In genomic region chr5:95988877-95989276, GRCh38 we compare ENCODE assay signal across 16 cellular contexts. TPM values are rescaled to one million over a fixed set of nuclear protein-coding genes. Genes with fewer than 3 reads are reported as not detected.
A peak's percentile ranks its signal among the peaks of the same experiment; 100 is the strongest.
DNase-seq lines count a peak whose midpoint lies in the region; ATAC-seq, FAIRE-seq and TF ChIP-seq lines count a peak whose summit lies in the region.
"Had no signal": no experiment of that assay in that cellular context is flagged by ENCODE, and none has a peak within 500 bp of the region (broad histone marks: within the 10 kb centered on the region; RNA-seq: fewer than 3 reads in every experiment).

No MANE protein-coding gene starts in this region.

- H3K27ac ChIP-seq in HUES48 (ENCODE audit: low read depth, low read length) (peak overlapping the region; percentile 6), HepG2 (ENCODE audit: extremely low read length, insufficient read depth, low read length) (peak overlapping the region; percentile 91), stomach (peak overlapping the region in 3 of 5 donors; percentile 35 to 67 (median 35))
- H3K27ac ChIP-seq: SJCRH30 had no signal

- H3K4me1 Mint-ChIP-seq in chondrocyte (ENCODE audit: low read depth): peaks cover 51% of the 10 kb centered on the region
- H3K4me1 Mint-ChIP-seq: CD4-positive, CD25-positive, alpha-beta regulatory T cell had no signal

- H3K27me3 ChIP-seq in HUES48 (ENCODE audit: control insufficient read depth, insufficient read depth, low read length) (no peaks in the 10 kb centered on the region), HepG2 (ENCODE audit: control insufficient read depth in 1 of 2, insufficient read depth in 2 of 2, low read length in 2 of 2) (no peaks in the 10 kb centered on the region), stomach (no peaks in the 10 kb centered on the region)
- H3K27me3 ChIP-seq: SJCRH30 had no signal

- peak; percentile 15 for FAIRE-seq in HepG2 (lab: Jason Lieb, UNC)

- H3K27ac Mint-ChIP-seq in chondrocyte (ENCODE audit: unreplicated experiment): peak overlapping the region; percentile 64
- H3K27ac Mint-ChIP-seq: CD4-positive, CD25-positive, alpha-beta regulatory T cell; H9 had no signal

- no peak for TF ChIP-seq POLR2A in HepG2 (IDR thresholded peaks at IDR 0.05; ENCODE audit: insufficient read depth in 1 of 2, low read depth in 2 of 2, low read length in 2 of 2)
- no peak for TF ChIP-seq POLR2A in stomach (IDR thresholded peaks at IDR 0.05)

- H3K4me1 ChIP-seq in HUES48 (ENCODE audit: control insufficient read depth, insufficient read depth, low read length) (no peaks in the 10 kb centered on the region), HepG2 (ENCODE audit: insufficient read depth, low read length) (peaks cover 90% of the 10 kb centered on the region), stomach (peaks cover 13 to 56% (median 34%) of the 10 kb centered on the region in 4 donors)
- H3K4me1 ChIP-seq: SJCRH30 had no signal

- 0 out of 3 replicates have a peak, but pooled peaks have one; percentile 10 for ATAC-seq in HepG2
- no peak for ATAC-seq in GM18909 (IDR thresholded peaks at IDR 0.05; ENCODE audit: poor library complexity, unreplicated experiment)

- H2AFZ ChIP-seq in HepG2 (ENCODE audit: low read length): no peak overlapping the region

- POLR2A ChIA-PET in HepG2 (lab: Yijun Ruan, JAX): interaction anchor here (0.9 to 6.2 kb wide), 15 partner anchors 8 to 348 kb away, joined by 3 to 125 read pairs (median 8); partner anchors contain the start of gene ELL2

- no peak overlapping the region for H3K4me3 Mint-ChIP-seq in chondrocyte (ENCODE audit: unreplicated experiment)
- H3K4me3 Mint-ChIP-seq: CD4-positive, CD25-positive, alpha-beta regulatory T cell; H9 had no signal

- WGBS in HepG2 (ENCODE audit: low lambda C conversion rate): under 1% methylated on average over 3 of the region's 3 CpGs
- 31 to 52% (median 37%) methylated on average over 3 of the region's 3 CpGs for WGBS in stomach, 5 donors

- H3K9me3 Mint-ChIP-seq in chondrocyte (ENCODE audit: low read depth): no peaks in the 10 kb centered on the region
- H3K9me3 Mint-ChIP-seq: CD4-positive, CD25-positive, alpha-beta regulatory T cell; H9 had no signal

- in situ Hi-C loops in HepG2 (cut with HindIII; ENCODE audit: extremely low pct_ligation_motif_present, low pct_unique_long_range_greater_than_20kb): no loop called here

- H3K9ac ChIP-seq in HUES48 (ENCODE audit: low read depth, low read length): no peak overlapping the region
- H3K9ac ChIP-seq in HepG2 (ENCODE audit: insufficient read depth, low read depth, low read length): peak overlapping the region; percentile 55

- no peaks in the 10 kb centered on the region for H3K27me3 Mint-ChIP-seq in chondrocyte (ENCODE audit: low read depth)

- peak overlapping the region; percentile 67 for H3K4me2 ChIP-seq in HepG2 (ENCODE audit: low read depth, low read length)

- CTCF ChIA-PET in HepG2 (lab: Yijun Ruan, JAX; ENCODE audit: low intra/inter-chr PET ratio, low total read pairs): no interaction called here

- H4K20me1 ChIP-seq in HepG2 (ENCODE audit: insufficient read depth, low read length): no peaks in the 10 kb centered on the region

- no peak overlapping the region for H3K4me3 ChIP-seq in HUES48 (ENCODE audit: low read depth, low read length)
- H3K4me3 ChIP-seq in HepG2 (replicated peaks in 1 of 3; ENCODE audit: insufficient read depth in 1 of 3, low read depth in 2 of 3, low read length in 3 of 3): peak overlapping the region in 2 of 3 experiments; percentile 24 to 39; a peak in 3 of 6 replicates
- no peak overlapping the region for H3K4me3 ChIP-seq in stomach
- H3K4me3 ChIP-seq: SJCRH30 had no signal

- no peak for DNase-seq in chondrocyte (ENCODE audit: low spot score)
- peak; percentile 75 for DNase-seq in HepG2 (ENCODE audit: low spot score)
- no peak for DNase-seq in stomach
- DNase-seq in activated CD4-positive, alpha-beta T cell treated with anti-CD3 and anti-CD28 coated beads, Interleukin-2, amount 50 U/mL, for 4 hours: no peak
- no peak for DNase-seq in ureter (ENCODE audit: low spot score)
- DNase-seq: ACHN; AML-193; CD4-positive, CD25-positive, alpha-beta regulatory T cell; DMS79; H9; NK-92 treated with Interleukin-12 subunit alpha and Interleukin-12 subunit beta, amount 100 ng/mL, for 24 hours; OCI-M1; RPMI8226; SJCRH30 had no signal

- no peaks in the 10 kb centered on the region for H3K36me3 Mint-ChIP-seq in chondrocyte (ENCODE audit: low read depth)
- H3K36me3 Mint-ChIP-seq: CD4-positive, CD25-positive, alpha-beta regulatory T cell had no signal

- H3K9me3 ChIP-seq in HUES48 (ENCODE audit: control insufficient read depth, insufficient read depth, low read length): no peaks in the 10 kb centered on the region
- no peaks in the 10 kb centered on the region for H3K9me3 ChIP-seq in HepG2 (ENCODE audit: low read length)
- no peaks in the 10 kb centered on the region for H3K9me3 ChIP-seq in stomach
- H3K9me3 ChIP-seq: SJCRH30 had no signal

- TF ChIP-seq CTCF in chondrocyte (IDR thresholded peaks at IDR 0.05) (no peak), HepG2 (CRISPR knock-in tag; IDR thresholded peaks at IDR 0.05) (no peak), stomach (IDR thresholded peaks at IDR 0.05) (no peak)

- H3K36me3 ChIP-seq in HUES48 (ENCODE audit: control insufficient read depth, insufficient read depth, low read length): no peaks in the 10 kb centered on the region
- no peaks in the 10 kb centered on the region for H3K36me3 ChIP-seq in HepG2 (replicated peaks in 1 of 2; ENCODE audit: control insufficient read depth in 1 of 2, insufficient read depth in 2 of 2, low read length in 2 of 2)
- no peaks in the 10 kb centered on the region for H3K36me3 ChIP-seq in stomach
- H3K36me3 ChIP-seq: SJCRH30 had no signal

- TF ChIP-seq EP300 in HepG2 (IDR thresholded peaks at IDR 0.05; ENCODE audit: low read depth in 2 of 2, low read length in 2 of 2) (peak in 1 of 2 experiments; percentile 79; a peak in 2 of 4 replicates), HepG2 (CRISPR knock-in tag; IDR thresholded peaks at IDR 0.05; ENCODE audit: borderline replicate concordance) (no peak; the same call in 1 of the 2 replicates), stomach (IDR thresholded peaks at IDR 0.05) (no peak)

- intact Hi-C loops in HepG2 (cut with micrococcal nuclease; ENCODE audit: unreplicated experiment): loop anchor here (1.0 kb wide), 1 partner anchor 8 kb away; no protein-coding TSS in a partner anchor
- intact Hi-C loops in stomach (cut with DNase I; ENCODE audit: low total_unique reads): no loop called here

- BruUV-seq in HepG2 (replicated peaks; lab: Mats Ljungman, UMichigan): no TSS peak

- peaks cover 13% of the 10 kb centered on the region for H3K79me2 ChIP-seq in HepG2 (ENCODE audit: insufficient read depth, low read length)

- no peak for TF ChIP-seq RAD21 in HepG2 (CRISPR knock-in tag; IDR thresholded peaks at IDR 0.05)

TF ChIP-seq in HepG2, 621 proteins besides CTCF, POLR2A, EP300 and RAD21 (continues in another document):
- peak; percentile 76 for TF ChIP-seq FOXA3 (CRISPR knock-in tag; IDR thresholded peaks at IDR 0.05)
- peak; percentile 30; the same call in 1 of the 2 replicates for TF ChIP-seq ETV5 (CRISPR knock-in tag; IDR thresholded peaks at IDR 0.05; ENCODE audit: borderline replicate concordance)
- no peak for TF ChIP-seq KAT7 (CRISPR knock-in tag; IDR thresholded peaks at IDR 0.05; ENCODE audit: borderline replicate concordance)
- TF ChIP-seq ONECUT2 (CRISPR knock-in tag; IDR thresholded peaks at IDR 0.05): no peak
- no peak for TF ChIP-seq TCF12 (IDR thresholded peaks at IDR 0.05)
- 0 out of 2 replicates have a peak, but pooled peaks have one; percentile 37 for TF ChIP-seq TCF12 (CRISPR knock-in tag; IDR thresholded peaks at IDR 0.05)
- no peak for TF ChIP-seq SMARCC2 (IDR thresholded peaks at IDR 0.05)
- no peak for TF ChIP-seq POLR2AphosphoS5 (IDR thresholded peaks at IDR 0.05; ENCODE audit: low read depth, low read length)
- TF ChIP-seq ZFAT (CRISPR knock-in tag; conservative IDR thresholded peaks at IDR 0.05): no peak
- TF ChIP-seq HDAC2 (CRISPR knock-in tag; IDR thresholded peaks at IDR 0.05): no peak
- TF ChIP-seq ZNF878 (CRISPR knock-in tag; IDR thresholded peaks at IDR 0.05): no peak
- no peak for TF ChIP-seq TRIM24 (CRISPR knock-in tag; IDR thresholded peaks at IDR 0.05)
- TF ChIP-seq FLYWCH1 (CRISPR knock-in tag; IDR thresholded peaks at IDR 0.05): no peak

RNA-seq across cellular contexts. Expression of gene ELL2, which starts 27.2 kb away (rescaled TPM):
- total RNA-seq in chondrocyte: 51.7 to 83.8 TPM (median 59.3 TPM) in 3 replicates
- total RNA-seq in HepG2 (2016; rRNA removed; fragmentation: Illumina TruSeq; extraction: Trizol): 64.5 and 78.9 TPM in 2 replicates
- total RNA-seq in HepG2 (2016; cell fraction: cytosol; rRNA removed; fragmentation: Illumina TruSeq; extraction: Trizol; ENCODE audit: low read depth): 19.2 and 20.4 TPM in 2 replicates
- 69.3 and 74.8 TPM in 2 replicates for total RNA-seq in HepG2 (2016; cell fraction: insoluble cytoplasmic fraction; rRNA removed; fragmentation: Illumina TruSeq; extraction: Trizol)
- total RNA-seq in HepG2 (2016; cell fraction: membrane; rRNA removed; fragmentation: Illumina TruSeq; extraction: Trizol): 73.2 and 75.4 TPM in 2 replicates
- 121 and 123 TPM in 2 replicates for total RNA-seq in HepG2 (2016; cell fraction: nucleus; rRNA removed; fragmentation: Illumina TruSeq; extraction: Trizol)
- 75.7 and 97.1 TPM in 2 replicates for polyA plus RNA-seq in HepG2 (2011; rRNA removed)
- 40.8 and 54.3 TPM in 2 replicates for polyA plus RNA-seq in HepG2 (2011; cell fraction: cytosol; rRNA removed)
- 68.9 and 74.9 TPM in 2 replicates for polyA plus RNA-seq in HepG2 (2011; cell fraction: nucleus; rRNA removed)
- polyA plus RNA-seq in HepG2 (2012): 87.7 and 101 TPM in 2 replicates
- 13.4 and 15.1 TPM in 2 replicates for polyA plus RNA-seq in HepG2 (2016; cell fraction: cytosol; fragmentation: Illumina TruSeq; extraction: Trizol; ENCODE audit: low read depth)
- 81.1 and 83.2 TPM in 2 replicates for polyA plus RNA-seq in HepG2 (2016; cell fraction: insoluble cytoplasmic fraction; fragmentation: Illumina TruSeq; extraction: Trizol; ENCODE audit: low read depth)
- polyA plus RNA-seq in HepG2 (2016; cell fraction: membrane; fragmentation: Illumina TruSeq; extraction: Trizol; ENCODE audit: low read depth): 49.0 and 50.1 TPM in 2 replicates
- 115 and 124 TPM in 2 replicates for polyA plus RNA-seq in HepG2 (2016; cell fraction: nucleus; fragmentation: Illumina TruSeq; extraction: Trizol; ENCODE audit: insufficient read depth, low read depth)
- 37.6 and 93.4 TPM in 2 replicates for polyA minus RNA-seq in HepG2 (2011; rRNA and poly(A)+ RNA removed; ENCODE audit: low replicate concordance)
- 82.9 and 96.7 TPM in 2 replicates for polyA minus RNA-seq in HepG2 (2011; cell fraction: cytosol; rRNA and poly(A)+ RNA removed)
- 685 and 799 TPM in 2 replicates for polyA minus RNA-seq in HepG2 (2011; cell fraction: nucleus; rRNA and poly(A)+ RNA removed)
- 100 to 1,000 TPM in 4 of 5 donors, 10 to 100 TPM in 1; 26.8 to 279 (median 178) TPM for total RNA-seq in stomach
- 10 to 100 TPM; 24.7 to 46.7 (median 45.3) TPM for polyA plus RNA-seq in stomach
- total RNA-seq in ureter: 77.8 TPM

Comparison
In these comparisons a context has a peak if more than half of its experiments do, and no peak if none do; other contexts are left out.
1. H3K27ac ChIP-seq: peak in every context shown above with its lines; median percentile 91 in HepG2; 35 in stomach; 6 in HUES48.
2. H3K4me3 ChIP-seq: peak in HepG2 (2 of 3); none in HUES48 (single experiment) and stomach (0 of 4).